In genomic region chr10:99432047-99432446, GRCh38 we compare ENCODE assay signal across 2 cellular contexts.
TF ChIP-seq lines count a peak whose summit lies in the region.

No MANE protein-coding gene starts in this region.

TF ChIP-seq in A549, 52 proteins besides CTCF, POLR2A, EP300 and RAD21 (continued from another document):
- TF ChIP-seq FOXS1 (CRISPR knock-in tag; IDR thresholded peaks at IDR 0.05) (no peak), CHD4 (IDR thresholded peaks at IDR 0.05; ENCODE audit: borderline replicate concordance) (no peak), TFCP2L1 (CRISPR knock-in tag; IDR thresholded peaks at IDR 0.05) (no peak), BCL3 (IDR thresholded peaks at IDR 0.05) (no peak), ESRRA (IDR thresholded peaks at IDR 0.05; ENCODE audit: borderline replicate concordance, low read length) (no peak), ZFP36 (IDR thresholded peaks at IDR 0.05; ENCODE audit: borderline replicate concordance, partially characterized antibody) (no peak), ZSCAN20 (CRISPR knock-in tag; IDR thresholded peaks at IDR 0.05) (no peak), HOXA7 (CRISPR knock-in tag; IDR thresholded peaks at IDR 0.05) (no peak), TP53 (CRISPR knock-in tag; IDR thresholded peaks at IDR 0.05) (no peak), HOXB5 (CRISPR knock-in tag; IDR thresholded peaks at IDR 0.05) (no peak)

TF ChIP-seq in HCT116, 20 proteins besides CTCF, POLR2A, EP300 and RAD21 (continued from another document):
- TF ChIP-seq CBX3 (IDR thresholded peaks at IDR 0.05; ENCODE audit: low read depth) (no peak), EZH2phosphoT487 (IDR thresholded peaks at IDR 0.05; ENCODE audit: borderline replicate concordance) (no peak), ELF1 (IDR thresholded peaks at IDR 0.05; ENCODE audit: borderline replicate concordance, low read depth) (no peak), SIN3A (IDR thresholded peaks at IDR 0.05; ENCODE audit: low read depth) (no peak), MAX (IDR thresholded peaks at IDR 0.05) (no peak)
